21 cellular contexts compared by ENCODE assay signal in genomic region chr5:180271205-180271604, GRCh38.
"Had no signal": no experiment of that assay in that cellular context is flagged by ENCODE, and none has a peak within 500 bp of the region (broad histone marks: within the 10 kb centered on the region; RNA-seq: fewer than 3 reads in every experiment).

No MANE protein-coding gene starts in this region.

- H3K27me3 ChIP-seq: foreskin keratinocyte, left lung, neural progenitor cell, tibial nerve had no signal

- H3K27ac ChIP-seq: foreskin keratinocyte, left lung, neural progenitor cell, tibial nerve, WERI-Rb-1 had no signal

- H3K4me3 ChIP-seq: left lung, lung, neural progenitor cell, tibial nerve had no signal

- H3K27ac Mint-ChIP-seq: activated CD8-positive, alpha-beta T cell treated with anti-CD3 and anti-CD28 coated beads, Interleukin-2, amount 10 ng/mL, durations not matched to agents 7 days and 5 days; activated T-helper 1 cell treated with anti-CD3 and anti-CD28 coated beads, Interleukin-12 subunit alpha, Interleukin-12 subunit beta, Interleukin-2, Interleukin-4 antibody, amounts not matched to agents 30 ng/mL and 10 ng/mL and 1 ng/mL, durations not matched to agents 14 hours and 24 hours and 36 hours; brain; naive thymus-derived CD4-positive, alpha-beta T cell; neural progenitor cell; stimulated activated effector memory CD8-positive, alpha-beta T cell treated with anti-CD3 and anti-CD28 coated beads, Interleukin-12 subunit alpha, Interleukin-12 subunit beta, amount 100 ng/mL, for 72 hours; stimulated activated naive CD8-positive, alpha-beta T cell treated with anti-CD3 and anti-CD28 coated beads, Interleukin-15, amount 100 ng/mL, for 72 hours had no signal

- DNase-seq: activated CD4-positive, alpha-beta T cell treated with anti-CD3 and anti-CD28 coated beads for 1 hour; activated CD4-positive, alpha-beta T cell treated with anti-CD3 and anti-CD28 coated beads, Interleukin-2, amount 50 U/mL, for 1 hour; activated CD8-positive, alpha-beta T cell treated with anti-CD3 and anti-CD28 coated beads, Interleukin-2, amount 10 ng/mL, durations not matched to agents 7 days and 5 days; activated gamma-delta T cell; activated naive CD4-positive, alpha-beta T cell treated with anti-CD3 and anti-CD28 coated beads, Interleukin-2, amount 50 U/mL, for 16 hours; aorta; foreskin keratinocyte; kidney glomerular epithelial cell; left lung; naive thymus-derived CD4-positive, alpha-beta T cell; small intestine; stimulated activated CD4-positive, alpha-beta T cell treated with anti-CD3 and anti-CD28 coated beads, Interleukin-2, amount 100 ng/mL, for 24 hours; stimulated activated naive CD8-positive, alpha-beta T cell treated with anti-CD3 and anti-CD28 coated beads, Interleukin-15, amount 100 ng/mL, for 72 hours; T1000; WERI-Rb-1 had no signal

- H3K4me3 Mint-ChIP-seq: activated CD8-positive, alpha-beta T cell treated with anti-CD3 and anti-CD28 coated beads, Interleukin-2, amount 10 ng/mL, durations not matched to agents 7 days and 5 days; activated T-helper 1 cell treated with anti-CD3 and anti-CD28 coated beads, Interleukin-12 subunit alpha, Interleukin-12 subunit beta, Interleukin-2, Interleukin-4 antibody, amounts not matched to agents 30 ng/mL and 10 ng/mL and 1 ng/mL, durations not matched to agents 14 hours and 24 hours and 36 hours; brain; naive thymus-derived CD4-positive, alpha-beta T cell; neural progenitor cell; stimulated activated effector memory CD8-positive, alpha-beta T cell treated with anti-CD3 and anti-CD28 coated beads, Interleukin-12 subunit alpha, Interleukin-12 subunit beta, amount 100 ng/mL, for 72 hours; stimulated activated naive CD8-positive, alpha-beta T cell treated with anti-CD3 and anti-CD28 coated beads, Interleukin-15, amount 100 ng/mL, for 72 hours had no signal

- H3K36me3 ChIP-seq: WERI-Rb-1 had no signal

- H3K27me3 Mint-ChIP-seq: brain; naive thymus-derived CD4-positive, alpha-beta T cell; stimulated activated naive CD8-positive, alpha-beta T cell treated with anti-CD3 and anti-CD28 coated beads, Interleukin-15, amount 100 ng/mL, for 72 hours had no signal

- H3K4me1 ChIP-seq: foreskin keratinocyte, left lung, neural progenitor cell, tibial nerve had no signal

- H3K4me1 Mint-ChIP-seq: brain; neural progenitor cell; stimulated activated effector memory CD8-positive, alpha-beta T cell treated with anti-CD3 and anti-CD28 coated beads, Interleukin-12 subunit alpha, Interleukin-12 subunit beta, amount 100 ng/mL, for 72 hours; stimulated activated naive CD8-positive, alpha-beta T cell treated with anti-CD3 and anti-CD28 coated beads, Interleukin-15, amount 100 ng/mL, for 72 hours had no signal
